Comparison of ENCODE assay signal across 8 cellular contexts in genomic region chr4:70601422-70602039, GRCh38. TPM values are rescaled to one million over a fixed set of nuclear protein-coding genes. Genes with fewer than 3 reads are reported as not detected.
DNase-seq lines count a peak whose midpoint lies in the region; ATAC-seq and TF ChIP-seq lines count a peak whose summit lies in the region.

No MANE protein-coding gene starts in this region.

- intact Hi-C loops in esophagus muscularis mucosa (cut with DNase I): no loop called here

- H3K4me3 ChIP-seq in esophagus muscularis mucosa: no peak overlapping the region
- H3K4me3 ChIP-seq in neuronal stem cell (ENCODE audit: low read length in 2 of 2): no peak overlapping the region
- no peak overlapping the region for H3K4me3 ChIP-seq in thoracic aorta

- no peak overlapping the region for H3K4me2 ChIP-seq in neuronal stem cell (ENCODE audit: insufficient read depth, low read length, poor library complexity, severe bottlenecking)

- ATAC-seq in GM21619 (IDR thresholded peaks at IDR 0.05; ENCODE audit: unreplicated experiment): peak; percentile 98
- ATAC-seq in thoracic aorta (ENCODE audit: insufficient number of reproducible peaks, low FRiP score, low read depth): no peak

- H2BK5ac ChIP-seq in neuronal stem cell (ENCODE audit: low read length): no peak overlapping the region

- H3K23ac ChIP-seq in neuronal stem cell (ENCODE audit: low read depth, low read length, poor library complexity): no peak overlapping the region

- H3K27ac ChIP-seq in esophagus muscularis mucosa (replicated peaks in 1 of 4) (no peak overlapping the region), neuronal stem cell (replicated peaks; ENCODE audit: low read length) (no peak overlapping the region), thoracic aorta (no peak overlapping the region)

- DNase-seq in EH (ENCODE audit: low read depth) (peak; percentile 69), HUDEP-2 (lab: John Stamatoyannopoulos, UW; ENCODE audit: unreplicated experiment in 76 of 76) (peak in 43 of 76 experiments; percentile 0 to 53 (median 14)), NOMO-1 (lab: John Stamatoyannopoulos, UW; ENCODE audit: unreplicated experiment in 2 of 2) (peak; percentile 21 to 39), esophagus muscularis mucosa (ENCODE audit: extremely low spot score) (no peak), neuronal stem cell (ENCODE audit: low spot score) (peak; percentile 56), thoracic aorta (ENCODE audit: low spot score) (no peak)
- peak; percentile 9 for DNase-seq in activated CD8-positive, alpha-beta memory T cell treated with anti-CD3 and anti-CD28 coated beads, Interleukin-2, amount 50 U/mL, for 1 hour (ENCODE audit: extremely low read depth)

- TF ChIP-seq CTCF in esophagus muscularis mucosa (IDR thresholded peaks at IDR 0.05) (peak; percentile 51 to 66 (median 58)), thoracic aorta (IDR thresholded peaks at IDR 0.05) (peak; percentile 58)

- H3K36me3 ChIP-seq in esophagus muscularis mucosa: no peaks in the 10 kb centered on the region
- no peaks in the 10 kb centered on the region for H3K36me3 ChIP-seq in neuronal stem cell (replicated peaks in 1 of 2; ENCODE audit: control insufficient read depth in 2 of 2, insufficient read depth in 2 of 2, low read length in 2 of 2)
- H3K36me3 ChIP-seq in thoracic aorta: no peaks in the 10 kb centered on the region

- no peak overlapping the region for H3K18ac ChIP-seq in neuronal stem cell (ENCODE audit: low read length)

- H3K27me3 ChIP-seq in esophagus muscularis mucosa: no peaks in the 10 kb centered on the region
- no peaks in the 10 kb centered on the region for H3K27me3 ChIP-seq in neuronal stem cell (ENCODE audit: control insufficient read depth in 3 of 3, insufficient read depth in 3 of 3, low read depth in 1 of 3, low read length in 3 of 3)
- no peaks in the 10 kb centered on the region for H3K27me3 ChIP-seq in thoracic aorta (replicated peaks; ENCODE audit: insufficient read depth)

- peak overlapping the region; percentile 42 for H2AFZ ChIP-seq in neuronal stem cell (ENCODE audit: low read length)

- no peak overlapping the region for H4K91ac ChIP-seq in neuronal stem cell (ENCODE audit: low read depth, low read length, poor library complexity)

- no peak overlapping the region for H2BK120ac ChIP-seq in neuronal stem cell (ENCODE audit: low read depth, low read length)

- H2BK15ac ChIP-seq in neuronal stem cell (ENCODE audit: low read length): no peak overlapping the region

- H3K9ac ChIP-seq in neuronal stem cell (ENCODE audit: low read depth, low read length, poor library complexity): no peak overlapping the region

- no peak overlapping the region for H3K14ac ChIP-seq in neuronal stem cell (ENCODE audit: low read length)

- no peak overlapping the region for H4K8ac ChIP-seq in neuronal stem cell (ENCODE audit: low read depth, low read length)

- H3K4ac ChIP-seq in neuronal stem cell (ENCODE audit: low read length): no peak overlapping the region

- no peak overlapping the region for H2BK12ac ChIP-seq in neuronal stem cell (ENCODE audit: low read length)

- H3K9me3 ChIP-seq in esophagus muscularis mucosa (no peaks in the 10 kb centered on the region), neuronal stem cell (replicated peaks in 1 of 2; ENCODE audit: control insufficient read depth in 2 of 2, insufficient read depth in 1 of 2, low read depth in 1 of 2, low read length in 2 of 2) (no peaks in the 10 kb centered on the region), thoracic aorta (no peaks in the 10 kb centered on the region)

- TF ChIP-seq POLR2A in esophagus muscularis mucosa (IDR thresholded peaks at IDR 0.05; ENCODE audit: low read depth): no peak

- H3K4me1 ChIP-seq in esophagus muscularis mucosa (no peaks in the 10 kb centered on the region), neuronal stem cell (ENCODE audit: control insufficient read depth in 2 of 2, insufficient read depth in 1 of 2, low read depth in 1 of 2, low read length in 2 of 2) (no peaks in the 10 kb centered on the region), thoracic aorta (ENCODE audit: control insufficient read depth in 1 of 2, low read depth in 2 of 2) (peaks cover 0 to 5% of the 10 kb centered on the region in 2 donors)

- no peaks in the 10 kb centered on the region for H3K79me1 ChIP-seq in neuronal stem cell (ENCODE audit: low read depth, low read length)

- WGBS in esophagus muscularis mucosa: 29% methylated on average over 5 of the region's 5 CpGs
- no CpG with 5 or more reads among the region's 5 CpGs for WGBS in neuronal stem cell (ENCODE audit: extremely low coverage in 2 of 2, insufficient read length in 2 of 2, insufficient replicate concordance in 1 of 2), 2 donors

- no peak overlapping the region for H2AK5ac ChIP-seq in neuronal stem cell (ENCODE audit: low read depth, low read length)

- no peak for TF ChIP-seq EP300 in esophagus muscularis mucosa (IDR thresholded peaks at IDR 0.05)

RNA-seq across cellular contexts. Expression of gene AMBN, which starts 9.5 kb away (rescaled TPM):
- not detected for total RNA-seq in esophagus muscularis mucosa
- polyA plus RNA-seq in neuronal stem cell (2013, experiment 1 of 2): 0.06 TPM
- 0.10 TPM for polyA plus RNA-seq in neuronal stem cell (2013, experiment 2 of 2)
- not detected for total RNA-seq in thoracic aorta

RNA-seq across cellular contexts. Expression of gene ENAM, which starts 27.0 kb away (rescaled TPM):
- total RNA-seq in esophagus muscularis mucosa (not detected), thoracic aorta (not detected)
- not detected for polyA plus RNA-seq in neuronal stem cell (2013, experiment 1 of 2)
- polyA plus RNA-seq in neuronal stem cell (2013, experiment 2 of 2): not detected

Comparison
In these comparisons a context has a peak if more than half of its experiments do, and no peak if none do; other contexts are left out.
1. DNase-seq: peak in EH (single experiment), HUDEP-2 (43 of 76), NOMO-1 (2 of 2), activated CD8-positive, alpha-beta memory T cell treated with anti-CD3 and anti-CD28 coated beads, Interleukin-2, amount 50 U/mL, for 1 hour (single experiment) and neuronal stem cell (single experiment); none in esophagus muscularis mucosa (single experiment) and thoracic aorta (single experiment).